ENCODE assay signal across 8 cellular contexts in genomic region chr10:71314028-71314693, GRCh38. TPM values are rescaled to one million over a fixed set of nuclear protein-coding genes. Genes with fewer than 3 reads are reported as not detected.
DNase-seq lines count a peak whose midpoint lies in the region; ATAC-seq, FAIRE-seq and TF ChIP-seq lines count a peak whose summit lies in the region.

No MANE protein-coding gene starts in this region.

- H3K27ac ChIP-seq in PC-3 (ENCODE audit: low read length), result no peak overlapping the region
- peak overlapping the region in 3 of 4 donors; percentile 70 to 77 (median 76) for H3K27ac ChIP-seq in gastroesophageal sphincter
- no peak overlapping the region for H3K27ac ChIP-seq in parathyroid adenoma

- peaks cover 15% of the 10 kb centered on the region for H3K27me3 Mint-ChIP-seq in activated T-helper 2 cell treated with anti-CD3 and anti-CD28 coated beads, Interferon-gamma antibody, Interleukin-2, Interleukin-4, amounts not matched to agents 10 μg/mL and 5 μg/mL and 100 μg/mL, durations not matched to agents 14 hours and 24 hours and 36 hours (ENCODE audit: low read depth)

- H3K4me3 ChIP-seq in PC-3 (ENCODE audit: low read length), result no peak overlapping the region
- peak overlapping the region in 1 of 2 donors; percentile 16 for H3K4me3 ChIP-seq in gastroesophageal sphincter
- no peak overlapping the region for H3K4me3 ChIP-seq in parathyroid adenoma (ENCODE audit: low read depth, low read length)

- H3K4me3 Mint-ChIP-seq in activated T-helper 2 cell treated with anti-CD3 and anti-CD28 coated beads, Interferon-gamma antibody, Interleukin-2, Interleukin-4, amounts not matched to agents 10 μg/mL and 5 μg/mL and 100 μg/mL, durations not matched to agents 14 hours and 24 hours and 36 hours (ENCODE audit: low read depth), result no peak overlapping the region

- intact Hi-C loops in PC-3 (cut with micrococcal nuclease), result loop anchor here (1.0 to 10.0 kb wide), 3 partner anchors 256 to 581 kb away; no protein-coding TSS in a partner anchor
- intact Hi-C loops in activated T-helper 2 cell treated with anti-CD3 and anti-CD28 coated beads, Interferon-gamma antibody, Interleukin-2, Interleukin-4, amounts not matched to agents 10 μg/mL and 5 μg/mL and 100 μg/mL, durations not matched to agents 14 hours and 24 hours and 36 hours (cut with micrococcal nuclease), result loop anchor here (1.0 to 10.0 kb wide), 3 partner anchors 256 to 1021 kb away; no protein-coding TSS in a partner anchor

- H3K27ac Mint-ChIP-seq in activated T-helper 2 cell treated with anti-CD3 and anti-CD28 coated beads, Interferon-gamma antibody, Interleukin-2, Interleukin-4, amounts not matched to agents 10 μg/mL and 5 μg/mL and 100 μg/mL, durations not matched to agents 14 hours and 24 hours and 36 hours, result no peak overlapping the region

- 8 to 18% methylated on average over 8 to 12 of the region's 21 CpGs for WGBS in gastroesophageal sphincter (ENCODE audit: low coverage in 1 of 2), 2 donors

- DNase-seq in ACHN (peak; percentile 49), GM12892 (ENCODE audit: insufficient read length) (peak; percentile 53), PC-3 (peak; percentile 50)
- DNase-seq in activated T-helper 2 cell treated with anti-CD3 and anti-CD28 coated beads, Interferon-gamma antibody, Interleukin-2, Interleukin-4, amounts not matched to agents 10 μg/mL and 5 μg/mL and 100 μg/mL, durations not matched to agents 14 hours and 24 hours and 36 hours (ENCODE audit: low spot score), result peak; percentile 40

- TF ChIP-seq POLR2A in GM12892 (IDR thresholded peaks at IDR 0.05; ENCODE audit: low read depth, low read length) (no peak), gastroesophageal sphincter (IDR thresholded peaks at IDR 0.05) (no peak)

- BruUV-seq in PC-3 (replicated peaks; lab: Mats Ljungman, UMichigan), result no TSS peak

- POLR2A ChIA-PET in PC-3 (lab: Charles Lee; ENCODE audit: unreplicated experiment), result no interaction called here

- no peaks in the 10 kb centered on the region for H3F3A ChIP-seq in PC-3 (ENCODE audit: low read length, unreplicated experiment)

- CTCF ChIA-PET in PC-3 (lab: Charles Lee), result no interaction called here

- H3K79me2 ChIP-seq in PC-3 (ENCODE audit: low read length) (no peaks in the 10 kb centered on the region), parathyroid adenoma (no peaks in the 10 kb centered on the region)

- in situ Hi-C loops in ACHN (cut with HindIII; ENCODE audit: low pct_ligation_motif_present, low pct_unique_long_range_greater_than_20kb, low sequenced_read_pairs), result no loop called here

- no peaks in the 10 kb centered on the region for H3K36me3 ChIP-seq in PC-3 (ENCODE audit: low read depth, low read length)
- H3K36me3 ChIP-seq in gastroesophageal sphincter, result no peaks in the 10 kb centered on the region
- no peaks in the 10 kb centered on the region for H3K36me3 ChIP-seq in parathyroid adenoma (ENCODE audit: control insufficient read depth, insufficient read depth, low read length)

- peaks cover 23% of the 10 kb centered on the region for H3K4me1 Mint-ChIP-seq in activated T-helper 2 cell treated with anti-CD3 and anti-CD28 coated beads, Interferon-gamma antibody, Interleukin-2, Interleukin-4, amounts not matched to agents 10 μg/mL and 5 μg/mL and 100 μg/mL, durations not matched to agents 14 hours and 24 hours and 36 hours (ENCODE audit: low read depth)

- no peaks in the 10 kb centered on the region for H4K20me1 ChIP-seq in PC-3 (ENCODE audit: low read length)

- no peak for TF ChIP-seq EP300 in gastroesophageal sphincter (IDR thresholded peaks at IDR 0.05)

- H3K9me3 Mint-ChIP-seq in activated T-helper 2 cell treated with anti-CD3 and anti-CD28 coated beads, Interferon-gamma antibody, Interleukin-2, Interleukin-4, amounts not matched to agents 10 μg/mL and 5 μg/mL and 100 μg/mL, durations not matched to agents 14 hours and 24 hours and 36 hours, result no peaks in the 10 kb centered on the region

- H3K9me3 ChIP-seq in PC-3 (ENCODE audit: low read length) (no peaks in the 10 kb centered on the region), gastroesophageal sphincter (no peaks in the 10 kb centered on the region), parathyroid adenoma (ENCODE audit: control insufficient read depth, low read length) (no peaks in the 10 kb centered on the region)

- ATAC-seq in PC-3, result peak; percentile 39
- ATAC-seq in gastroesophageal sphincter, result peak; percentile 54
- ATAC-seq in GM19463 (IDR thresholded peaks at IDR 0.05; ENCODE audit: unreplicated experiment), result no peak
- ATAC-seq in GM21367 (IDR thresholded peaks at IDR 0.05; ENCODE audit: unreplicated experiment), result no peak

- H3K9me2 ChIP-seq in PC-3 (replicated peaks; ENCODE audit: low read length), result no peaks in the 10 kb centered on the region

- H3K9ac ChIP-seq in PC-3 (ENCODE audit: low read length) (no peak overlapping the region), parathyroid adenoma (no peak overlapping the region)

- H2AFZ ChIP-seq in PC-3 (ENCODE audit: low read length) (peak overlapping the region; percentile 26; the same call in 1 of the 2 replicates), parathyroid adenoma (peak overlapping the region; percentile 61)

- H3K4me1 ChIP-seq in PC-3 (ENCODE audit: insufficient read depth, low read length) (no peaks in the 10 kb centered on the region; the same call in 1 of the 2 replicates), gastroesophageal sphincter (peaks cover 0 to 35% (median 16%) of the 10 kb centered on the region in 3 donors), parathyroid adenoma (peaks cover 3% of the 10 kb centered on the region)

- no peak for FAIRE-seq in GM12892 (lab: Jason Lieb, UNC)

- H3K36me3 Mint-ChIP-seq in activated T-helper 2 cell treated with anti-CD3 and anti-CD28 coated beads, Interferon-gamma antibody, Interleukin-2, Interleukin-4, amounts not matched to agents 10 μg/mL and 5 μg/mL and 100 μg/mL, durations not matched to agents 14 hours and 24 hours and 36 hours (ENCODE audit: low read depth), result no peaks in the 10 kb centered on the region

- H3K4me2 ChIP-seq in PC-3 (ENCODE audit: low read length) (peak overlapping the region; percentile 54), parathyroid adenoma (ENCODE audit: low read length) (peak overlapping the region; percentile 16)

- TF ChIP-seq CTCF in PC-3 (conservative IDR thresholded peaks at IDR 0.05; ENCODE audit: low read depth, low read length), result peak; percentile 62
- TF ChIP-seq CTCF in gastroesophageal sphincter (IDR thresholded peaks at IDR 0.05), result peak; percentile 68 to 86 (median 74)
- TF ChIP-seq CTCF in parathyroid adenoma (IDR thresholded peaks at IDR 0.05), result peak; percentile 78

- H3K27me3 ChIP-seq in PC-3 (ENCODE audit: low read length), result no peaks in the 10 kb centered on the region
- H3K27me3 ChIP-seq in gastroesophageal sphincter, result no peaks in the 10 kb centered on the region
- no peaks in the 10 kb centered on the region for H3K27me3 ChIP-seq in parathyroid adenoma (ENCODE audit: control insufficient read depth, insufficient read depth, low read length)

RNA-seq across cellular contexts. Expression of gene SLC29A3, which starts 4.9 kb away (rescaled TPM):
- polyA plus RNA-seq in GM12892 (2012; ENCODE audit: missing spikeins), result 1.3 TPM
- 3.9 and 4.4 TPM in 2 replicates for total RNA-seq in PC-3 (2014; rRNA removed)
- total RNA-seq in activated T-helper 2 cell treated with anti-CD3 and anti-CD28 coated beads, Interferon-gamma antibody, Interleukin-2, Interleukin-4, amounts not matched to agents 10 μg/mL and 5 μg/mL and 100 μg/mL, durations not matched to agents 14 hours and 24 hours and 36 hours, result 7.2 and 7.3 TPM in 2 replicates
- total RNA-seq in gastroesophageal sphincter, result 1 to 10 TPM; 3.3 to 9.8 (median 4.9) TPM

Comparison
In these comparisons a context has a peak if more than half of its experiments do, and no peak if none do; other contexts are left out.
1. ATAC-seq: peak in PC-3 (single experiment) and gastroesophageal sphincter (single experiment); none in GM19463 (single experiment) and GM21367 (single experiment).
2. H3K27ac ChIP-seq: peak in gastroesophageal sphincter (3 of 4); none in PC-3 (single experiment) and parathyroid adenoma (single experiment).
3. Peak in every context shown above with its lines, with median percentiles within 50 percentile points of each other: DNase-seq and CTCF ChIP-seq.